ENCODE assay signal across 15 cellular contexts in the genomic region with DNA sequence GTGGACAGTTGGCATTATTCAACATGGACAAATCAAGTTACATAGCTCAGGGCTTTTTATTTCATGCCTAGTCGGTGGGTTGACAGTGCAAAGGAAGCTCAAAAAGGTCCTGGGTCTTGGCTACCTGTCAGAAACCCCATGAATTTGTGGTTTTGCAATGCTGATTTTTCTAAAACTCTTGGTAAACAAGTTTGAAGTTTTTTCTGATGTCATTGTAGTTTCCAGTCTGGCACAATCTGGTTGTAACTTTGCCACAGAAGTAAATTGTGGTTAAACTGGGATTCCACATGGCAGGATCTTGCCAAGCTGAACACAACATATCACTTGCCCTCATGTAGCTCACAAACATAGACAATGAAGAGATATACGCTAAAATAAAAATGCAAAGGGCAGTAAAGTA.
"Had no signal": no experiment of that assay in that cellular context is flagged by ENCODE, and none has a peak within 500 bp of the region (broad histone marks: within the 10 kb centered on the region; RNA-seq: fewer than 3 reads in every experiment).

No MANE protein-coding gene starts in this region.

- DNase-seq: activated CD4-positive, alpha-beta T cell treated with anti-CD3 and anti-CD28 coated beads, Interleukin-2, amount 10 ng/mL, durations not matched to agents 7 days and 5 days; activated CD4-positive, CD25-positive, alpha-beta regulatory T cell; activated CD8-positive, alpha-beta memory T cell treated with anti-CD3 and anti-CD28 coated beads for 24 hours; activated naive CD4-positive, alpha-beta T cell treated with anti-CD3 and anti-CD28 coated beads for 36 hours; esophagus squamous epithelium; naive thymus-derived CD8-positive, alpha-beta T cell; posterior cingulate gyrus; stimulated activated naive CD4-positive, alpha-beta T cell; substantia nigra; T-helper 2 cell; trophoblast cell had no signal

- H3K4me1 ChIP-seq: esophagus squamous epithelium had no signal

- H3K4me3 ChIP-seq: esophagus squamous epithelium, lung had no signal

- H3K27ac ChIP-seq: esophagus squamous epithelium, neutrophil had no signal

- H3K36me3 ChIP-seq: esophagus squamous epithelium, neutrophil had no signal

- H3K27me3 ChIP-seq: esophagus squamous epithelium, neutrophil had no signal

- ATAC-seq: activated T-helper 17 cell treated with anti-CD3 and anti-CD28 coated beads, Interleukin-2, amount 50 U/mL, for 72 hours; naive thymus-derived CD8-positive, alpha-beta T cell; sciatic nerve had no signal

- H3K9me3 ChIP-seq: esophagus squamous epithelium, neutrophil had no signal
